Comparison of ENCODE assay signal across 35 cellular contexts in genomic region chr9:111586378-111586777, GRCh38.
"Had no signal": no experiment of that assay in that cellular context is flagged by ENCODE, and none has a peak within 500 bp of the region (broad histone marks: within the 10 kb centered on the region; RNA-seq: fewer than 3 reads in every experiment).

No MANE protein-coding gene starts in this region.

- H3K27ac Mint-ChIP-seq: activated B cell treated with CpG ODN at 0.5 μM for 24 hours; activated CD4-positive, alpha-beta memory T cell treated with anti-CD3 and anti-CD28 coated beads, Interleukin-2, amount 10 ng/mL, durations not matched to agents 7 days and 5 days; activated CD4-positive, alpha-beta T cell treated with anti-CD3 and anti-CD28 coated beads, Interleukin-2, amount 10 ng/mL, durations not matched to agents 24 days and 14 days; activated naive CD4-positive, alpha-beta T cell treated with anti-CD3 and anti-CD28 coated beads for 36 hours; activated naive CD4-positive, alpha-beta T cell treated with anti-CD3 and anti-CD28 coated beads, Interleukin-2, amount 50 U/mL, for 72 hours; activated naive CD8-positive, alpha-beta T cell treated with anti-CD3 and anti-CD28 coated beads for 36 hours; activated T-cell treated with anti-CD3 and anti-CD28 coated beads, Interleukin-2, amount 50 U/mL, for 72 hours; activated T-helper 1 cell treated with anti-CD3 and anti-CD28 coated beads, Interleukin-12 subunit alpha, Interleukin-12 subunit beta, Interleukin-2, Interleukin-4 antibody, amounts not matched to agents 30 ng/mL and 10 ng/mL and 1 ng/mL, durations not matched to agents 14 hours and 24 hours and 36 hours; activated T-helper 17 cell treated with anti-CD3 and anti-CD28 coated beads, Interleukin-2, amount 50 U/mL, for 72 hours; T-helper 1 cell treated with Interleukin-12 subunit alpha and Interleukin-12 subunit beta and Interleukin-4 antibody, amounts not matched to agents 30 μg/mL and 1 μg/mL, for 36 hours; T-helper 2 cell treated with Interferon-gamma antibody and Interleukin-4, amounts not matched to agents 5 μg/mL and 100 μg/mL, for 36 hours had no signal

- H3K9me3 ChIP-seq: adrenal gland, body of pancreas, breast epithelium had no signal

- ATAC-seq: activated naive CD4-positive, alpha-beta T cell treated with anti-CD3 and anti-CD28 coated beads, Interleukin-2, amount 50 U/mL, for 72 hours; activated T-cell treated with anti-CD3 and anti-CD28 coated beads, Interleukin-2, amount 50 U/mL, for 4 hours; activated T-cell treated with anti-CD3 and anti-CD28 coated beads, Interleukin-2, amount 50 U/mL, for 72 hours; activated T-helper 17 cell treated with anti-CD3 and anti-CD28 coated beads, Interleukin-2, amount 50 U/mL, for 72 hours; body of pancreas had no signal

- H3K4me3 ChIP-seq: adrenal gland, body of pancreas, breast epithelium had no signal

- H3K4me1 Mint-ChIP-seq: activated B cell treated with CpG ODN at 0.5 μM for 24 hours; activated CD4-positive, alpha-beta memory T cell treated with anti-CD3 and anti-CD28 coated beads, Interleukin-2, amount 10 ng/mL, durations not matched to agents 7 days and 5 days; activated CD4-positive, alpha-beta T cell treated with anti-CD3 and anti-CD28 coated beads, Interleukin-2, amount 10 ng/mL, durations not matched to agents 24 days and 14 days; activated naive CD8-positive, alpha-beta T cell treated with anti-CD3 and anti-CD28 coated beads for 36 hours; activated T-helper 17 cell treated with anti-CD3 and anti-CD28 coated beads, Interleukin-2, amount 50 U/mL, for 72 hours had no signal

- H3K27me3 ChIP-seq: adrenal gland, body of pancreas, brain microvascular endothelial cell, breast epithelium had no signal

- H3K4me1 ChIP-seq: body of pancreas, breast epithelium had no signal

- H3K27me3 Mint-ChIP-seq: activated CD4-positive, alpha-beta T cell treated with anti-CD3 and anti-CD28 coated beads, Interleukin-2, amount 10 ng/mL, durations not matched to agents 24 days and 14 days; activated naive CD8-positive, alpha-beta T cell treated with anti-CD3 and anti-CD28 coated beads for 36 hours; activated T-helper 17 cell treated with anti-CD3 and anti-CD28 coated beads, Interleukin-2, amount 50 U/mL, for 72 hours had no signal

- H3K9me3 Mint-ChIP-seq: activated B cell treated with CpG ODN at 0.5 μM for 24 hours; activated CD4-positive, alpha-beta memory T cell treated with anti-CD3 and anti-CD28 coated beads, Interleukin-2, amount 10 ng/mL, durations not matched to agents 7 days and 5 days; activated naive CD4-positive, alpha-beta T cell treated with anti-CD3 and anti-CD28 coated beads for 36 hours; activated naive CD8-positive, alpha-beta T cell treated with anti-CD3 and anti-CD28 coated beads for 36 hours; activated T-cell treated with anti-CD3 and anti-CD28 coated beads, Interleukin-2, amount 50 U/mL, for 4 hours; activated T-helper 1 cell treated with anti-CD3 and anti-CD28 coated beads, Interleukin-12 subunit alpha, Interleukin-12 subunit beta, Interleukin-2, Interleukin-4 antibody, amounts not matched to agents 30 ng/mL and 10 ng/mL and 1 ng/mL, durations not matched to agents 14 hours and 24 hours and 36 hours; activated T-helper 17 cell treated with anti-CD3 and anti-CD28 coated beads, Interleukin-2, amount 50 U/mL, for 72 hours; T-helper 1 cell treated with Interleukin-12 subunit alpha and Interleukin-12 subunit beta and Interleukin-4 antibody, amounts not matched to agents 30 μg/mL and 1 μg/mL, for 36 hours; T-helper 2 cell treated with Interferon-gamma antibody and Interleukin-4, amounts not matched to agents 5 μg/mL and 100 μg/mL, for 36 hours had no signal

- FAIRE-seq: astrocyte, TTC549 had no signal

- DNase-seq: activated B cell treated with CpG ODN at 0.5 μM for 24 hours; activated CD4-positive, alpha-beta memory T cell treated with anti-CD3 and anti-CD28 coated beads, Interleukin-2, amount 10 ng/mL, durations not matched to agents 7 days and 5 days; activated CD4-positive, alpha-beta T cell treated with anti-CD3 and anti-CD28 coated beads for 4 hours; activated CD4-positive, alpha-beta T cell treated with anti-CD3 and anti-CD28 coated beads, Interleukin-2, amount 10 ng/mL, durations not matched to agents 24 days and 14 days; activated CD4-positive, alpha-beta T cell treated with anti-CD3 and anti-CD28 coated beads, Interleukin-2, amount 50 U/mL, for 48 hours; activated CD4-positive, CD25-positive, alpha-beta regulatory T cell treated with anti-CD3 and anti-CD28 coated beads, Interleukin-2, amount 50 U/mL, for 72 hours; activated CD8-positive, alpha-beta memory T cell treated with anti-CD3 and anti-CD28 coated beads, Interleukin-2, amount 50 U/mL, for 4 hours; activated effector memory CD4-positive, alpha-beta T cell treated with anti-CD3 and anti-CD28 coated beads, Interleukin-2, amount 50 U/mL, for 16 hours; activated gamma-delta T cell treated with Interleukin-2 at 50 U/mL for 16 hours; activated naive CD4-positive, alpha-beta T cell; activated naive CD4-positive, alpha-beta T cell treated with anti-CD3 and anti-CD28 coated beads for 36 hours; activated naive CD4-positive, alpha-beta T cell treated with anti-CD3 and anti-CD28 coated beads, Interleukin-2, amount 50 U/mL, for 16 hours; activated naive CD8-positive, alpha-beta T cell treated with anti-CD3 and anti-CD28 coated beads for 36 hours; activated T-cell treated with anti-CD3 and anti-CD28 coated beads for 4 hours; activated T-cell treated with anti-CD3 and anti-CD28 coated beads, Interleukin-2, amount 50 U/mL, for 1 hour; activated T-cell treated with anti-CD3 and anti-CD28 coated beads, Interleukin-2, amount 50 U/mL, for 4 hours; activated T-cell treated with anti-CD3 and anti-CD28 coated beads, Interleukin-2, amount 50 U/mL, for 72 hours; amniotic stem cell; aorta; body of pancreas; brain microvascular endothelial cell; central memory CD4-positive, alpha-beta T cell; T-helper 1 cell; T-helper 2 cell; T-helper 9 cell had no signal

- H3K4me3 Mint-ChIP-seq: activated B cell treated with CpG ODN at 0.5 μM for 24 hours; activated CD4-positive, alpha-beta memory T cell treated with anti-CD3 and anti-CD28 coated beads, Interleukin-2, amount 10 ng/mL, durations not matched to agents 7 days and 5 days; activated CD4-positive, alpha-beta T cell treated with anti-CD3 and anti-CD28 coated beads, Interleukin-2, amount 10 ng/mL, durations not matched to agents 24 days and 14 days; activated naive CD4-positive, alpha-beta T cell treated with anti-CD3 and anti-CD28 coated beads for 36 hours; activated naive CD8-positive, alpha-beta T cell treated with anti-CD3 and anti-CD28 coated beads for 36 hours; activated T-cell treated with anti-CD3 and anti-CD28 coated beads, Interleukin-2, amount 50 U/mL, for 4 hours; activated T-cell treated with anti-CD3 and anti-CD28 coated beads, Interleukin-2, amount 50 U/mL, for 72 hours; activated T-helper 1 cell treated with anti-CD3 and anti-CD28 coated beads, Interleukin-12 subunit alpha, Interleukin-12 subunit beta, Interleukin-2, Interleukin-4 antibody, amounts not matched to agents 30 ng/mL and 10 ng/mL and 1 ng/mL, durations not matched to agents 14 hours and 24 hours and 36 hours; activated T-helper 17 cell treated with anti-CD3 and anti-CD28 coated beads, Interleukin-2, amount 50 U/mL, for 72 hours; T-helper 1 cell treated with Interleukin-12 subunit alpha and Interleukin-12 subunit beta and Interleukin-4 antibody, amounts not matched to agents 30 μg/mL and 1 μg/mL, for 36 hours; T-helper 2 cell treated with Interferon-gamma antibody and Interleukin-4, amounts not matched to agents 5 μg/mL and 100 μg/mL, for 36 hours had no signal

- H3K27ac ChIP-seq: adrenal gland, body of pancreas, brain microvascular endothelial cell, breast epithelium, VCaP had no signal

- H3K36me3 Mint-ChIP-seq: activated naive CD4-positive, alpha-beta T cell treated with anti-CD3 and anti-CD28 coated beads, Interleukin-2, amount 50 U/mL, for 72 hours; activated naive CD8-positive, alpha-beta T cell treated with anti-CD3 and anti-CD28 coated beads for 36 hours had no signal
